In the genomic region with DNA sequence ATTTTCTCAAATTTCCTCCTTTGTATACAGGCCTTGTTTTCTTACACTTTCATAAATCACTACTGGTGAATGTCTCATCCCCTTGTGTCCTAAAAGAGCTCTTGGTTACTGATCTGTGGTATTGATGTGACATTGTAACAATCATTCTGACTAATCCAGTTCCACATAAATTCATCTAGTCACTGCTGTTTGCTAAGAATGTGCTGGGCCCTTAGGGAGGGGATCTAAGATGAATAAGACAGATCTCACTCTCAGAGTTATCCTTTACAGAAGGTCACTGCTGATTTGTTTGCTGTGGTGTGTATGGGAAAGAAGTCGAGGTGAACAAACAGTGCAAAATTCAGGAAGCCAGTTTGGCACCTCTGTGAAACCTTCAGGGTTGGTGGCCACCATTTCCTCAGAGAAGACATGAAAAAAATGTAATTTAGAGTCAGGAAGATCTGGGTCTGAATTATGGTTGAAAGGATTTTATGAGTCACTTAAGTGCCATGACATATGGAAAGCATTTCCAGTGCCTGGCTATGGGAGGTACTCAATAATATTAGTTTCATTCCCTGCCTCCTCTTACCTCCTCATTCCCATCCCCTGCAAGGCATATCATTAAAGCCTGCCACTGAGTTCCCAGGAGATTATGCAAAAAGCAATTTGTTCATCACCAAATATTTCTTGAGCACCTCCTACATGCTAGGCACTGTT, we compare ENCODE assay signal across 16 cellular contexts.
DNase-seq lines count a peak whose midpoint lies in the region; ATAC-seq, FAIRE-seq and TF ChIP-seq lines count a peak whose summit lies in the region.
"Had no signal": no experiment of that assay in that cellular context is flagged by ENCODE, and none has a peak within 500 bp of the region (broad histone marks: within the 10 kb centered on the region; RNA-seq: fewer than 3 reads in every experiment).

No MANE protein-coding gene starts in this region.

- H3K27me3 ChIP-seq in SK-N-SH (ENCODE audit: insufficient read depth) (no peaks in the 10 kb centered on the region), body of pancreas (no peaks in the 10 kb centered on the region)

- no peak overlapping the region for H3K9ac ChIP-seq in SK-N-SH

- H3K9me3 ChIP-seq in SK-N-SH = no peaks in the 10 kb centered on the region
- no peaks in the 10 kb centered on the region for H3K9me3 ChIP-seq in body of pancreas

- H3K9me2 ChIP-seq in SK-N-SH = no peaks in the 10 kb centered on the region

- H3K4me3 Mint-ChIP-seq in stimulated activated effector memory CD8-positive, alpha-beta T cell treated with anti-CD3 and anti-CD28 coated beads, Interleukin-12 subunit alpha, Interleukin-12 subunit beta, amount 100 ng/mL, for 72 hours = no peak overlapping the region
- H3K4me3 Mint-ChIP-seq: CD4-positive, CD25-positive, alpha-beta regulatory T cell; memory B cell had no signal

- H3K36me3 ChIP-seq in SK-N-SH (replicated peaks in 1 of 2; ENCODE audit: control insufficient read depth in 1 of 2, insufficient read depth in 2 of 2, low read length in 1 of 2) (no peaks in the 10 kb centered on the region), body of pancreas (replicated peaks in 1 of 2; ENCODE audit: insufficient read depth in 1 of 2, low read depth in 2 of 2) (no peaks in the 10 kb centered on the region)

- H3K4me3 ChIP-seq in SK-N-SH (ENCODE audit: low read depth in 2 of 2, low read length in 1 of 2) (no peak overlapping the region), body of pancreas (no peak overlapping the region)

- TF ChIP-seq RAD21 in SK-N-SH (IDR thresholded peaks at IDR 0.05; ENCODE audit: low read length) = no peak

- H2AFZ ChIP-seq in SK-N-SH (ENCODE audit: low read depth) = no peak overlapping the region

- H3K27ac Mint-ChIP-seq in stimulated activated effector memory CD8-positive, alpha-beta T cell treated with anti-CD3 and anti-CD28 coated beads, Interleukin-12 subunit alpha, Interleukin-12 subunit beta, amount 100 ng/mL, for 72 hours = no peak overlapping the region
- H3K27ac Mint-ChIP-seq: CD4-positive, CD25-positive, alpha-beta regulatory T cell; memory B cell had no signal

- TF ChIP-seq CTCF in SK-N-SH (IDR thresholded peaks at IDR 0.05) = no peak
- TF ChIP-seq CTCF in body of pancreas (IDR thresholded peaks at IDR 0.05) = no peak

- H3K4me1 Mint-ChIP-seq in stimulated activated effector memory CD8-positive, alpha-beta T cell treated with anti-CD3 and anti-CD28 coated beads, Interleukin-12 subunit alpha, Interleukin-12 subunit beta, amount 100 ng/mL, for 72 hours = no peaks in the 10 kb centered on the region
- H3K4me1 Mint-ChIP-seq: CD4-positive, CD25-positive, alpha-beta regulatory T cell; memory B cell had no signal

- no peak for FAIRE-seq in GM12892 (lab: Jason Lieb, UNC)

- TF ChIP-seq POLR2A in body of pancreas (IDR thresholded peaks at IDR 0.05) (no peak), GM12892 (IDR thresholded peaks at IDR 0.05; ENCODE audit: low read depth, low read length) (no peak)

- intact Hi-C loops in body of pancreas (cut with DNase I) = no loop called here

- H3K36me3 Mint-ChIP-seq in stimulated activated effector memory CD8-positive, alpha-beta T cell treated with anti-CD3 and anti-CD28 coated beads, Interleukin-12 subunit alpha, Interleukin-12 subunit beta, amount 100 ng/mL, for 72 hours = no peaks in the 10 kb centered on the region
- H3K36me3 Mint-ChIP-seq: CD4-positive, CD25-positive, alpha-beta regulatory T cell had no signal

- H4K20me1 ChIP-seq in SK-N-SH (ENCODE audit: insufficient read depth) = no peaks in the 10 kb centered on the region

- H3F3A ChIP-seq in SK-N-SH (replicated peaks; ENCODE audit: insufficient read depth) = no peaks in the 10 kb centered on the region

- no peak overlapping the region for H3K4me2 ChIP-seq in SK-N-SH

- 0 out of 4 replicates have a peak, but pooled peaks cover 0 to 4% of the 10 kb centered on the region in 2 experiments for H3K4me1 ChIP-seq in SK-N-SH (ENCODE audit: control insufficient read depth in 1 of 2, insufficient read depth in 2 of 2, low read depth in 1 of 2, low read length in 1 of 2)
- no peaks in the 10 kb centered on the region for H3K4me1 ChIP-seq in body of pancreas

- ATAC-seq in SK-N-SH treated with all-trans-retinoic acid at 6 μM for 48 hours (peak; percentile 40; the same call in 2 of the 3 replicates), GM21825 (IDR thresholded peaks at IDR 0.05; ENCODE audit: unreplicated experiment) (peak; percentile 53), HG03565 (IDR thresholded peaks at IDR 0.05; ENCODE audit: unreplicated experiment) (peak; percentile 71), body of pancreas (no peak)
- peak; percentile 82 for ATAC-seq in stimulated activated effector memory CD8-positive, alpha-beta T cell treated with anti-CD3 and anti-CD28 coated beads, Interleukin-12 subunit alpha, Interleukin-12 subunit beta, amount 100 ng/mL, for 72 hours

- WGBS in SK-N-SH (ENCODE audit: low lambda C conversion rate) = 0% methylated on average over 1 of the region's 1 CpG
- 54 to 64% methylated on average over 1 of the region's 1 CpG for WGBS in body of pancreas, 2 donors

- peak overlapping the region in 1 of 2 experiments; percentile 40; a peak in 2 of 4 replicates for H3K27ac ChIP-seq in SK-N-SH (ENCODE audit: low read depth in 2 of 2, low read length in 1 of 2)
- no peak overlapping the region for H3K27ac ChIP-seq in body of pancreas

- POLR2A ChIA-PET in SK-N-SH (lab: Yijun Ruan, JAX) = no interaction called here

- TF ChIP-seq EP300 in SK-N-SH (IDR thresholded peaks at IDR 0.05; ENCODE audit: borderline replicate concordance in 1 of 2, low read depth in 1 of 2, low read length in 1 of 2) = no peak

- H3K79me2 ChIP-seq in SK-N-SH (ENCODE audit: insufficient read depth) = no peaks in the 10 kb centered on the region

- CTCF ChIA-PET in SK-N-SH (lab: Yijun Ruan, JAX) = no interaction called here

- no peak for DNase-seq in SK-N-SH
- DNase-seq in stimulated activated effector memory CD8-positive, alpha-beta T cell treated with anti-CD3 and anti-CD28 coated beads, Interleukin-12 subunit alpha, Interleukin-12 subunit beta, amount 100 ng/mL, for 72 hours (ENCODE audit: low spot score in 2 of 2) = no peak
- DNase-seq in body of pancreas = no peak
- DNase-seq in GM12892 (ENCODE audit: insufficient read length) = no peak
- DNase-seq in NAMALWA (ENCODE audit: low spot score) = no peak
- DNase-seq: 8988T; activated CD4-positive, alpha-beta T cell treated with anti-CD3 and anti-CD28 coated beads, Interleukin-2, amount 50 U/mL, for 4 hours; activated naive CD4-positive, alpha-beta T cell; CD4-positive, CD25-positive, alpha-beta regulatory T cell; NCI-H187; SHP77; T-helper 9 cell had no signal

- H3K9me3 Mint-ChIP-seq in stimulated activated effector memory CD8-positive, alpha-beta T cell treated with anti-CD3 and anti-CD28 coated beads, Interleukin-12 subunit alpha, Interleukin-12 subunit beta, amount 100 ng/mL, for 72 hours = no peaks in the 10 kb centered on the region
- H3K9me3 Mint-ChIP-seq: CD4-positive, CD25-positive, alpha-beta regulatory T cell; memory B cell had no signal

TF ChIP-seq in SK-N-SH treated with all-trans-retinoic acid at 6 μM for 48 hours, 23 proteins besides CTCF, POLR2A, EP300 and RAD21 (continues in another document):
- no peak for TF ChIP-seq ZC3H10 (CRISPR knock-in tag; IDR thresholded peaks at IDR 0.05)
- TF ChIP-seq ZFP30 (CRISPR knock-in tag; IDR thresholded peaks at IDR 0.05) = no peak
- TF ChIP-seq ZNF565 (CRISPR knock-in tag; conservative IDR thresholded peaks at IDR 0.05; ENCODE audit: low read depth) = no peak
- TF ChIP-seq CSRNP3 (CRISPR knock-in tag; IDR thresholded peaks at IDR 0.05) = no peak

TF ChIP-seq in SK-N-SH, 30 proteins besides CTCF, POLR2A, EP300 and RAD21:
- TF ChIP-seq ZBTB33 (IDR thresholded peaks at IDR 0.05; ENCODE audit: borderline replicate concordance, low read depth) (no peak), USF2 (IDR thresholded peaks at IDR 0.05; ENCODE audit: borderline replicate concordance, low read depth, low read length) (no peak), JUND (IDR thresholded peaks at IDR 0.05) (no peak), RXRA (IDR thresholded peaks at IDR 0.05; ENCODE audit: borderline replicate concordance, low read depth) (no peak), SMC3 (IDR thresholded peaks at IDR 0.05; ENCODE audit: low read depth, low read length) (no peak), MEF2A (IDR thresholded peaks at IDR 0.05; ENCODE audit: borderline replicate concordance, low read depth) (no peak), EZH2phosphoT487 (IDR thresholded peaks at IDR 0.05; ENCODE audit: borderline replicate concordance, low read depth) (no peak), ELF1 (IDR thresholded peaks at IDR 0.05) (no peak), CHD2 (IDR thresholded peaks at IDR 0.05; ENCODE audit: low read length, partially characterized antibody) (no peak), NRF1 (IDR thresholded peaks at IDR 0.05; ENCODE audit: low read depth, low read length) (no peak), RFX5 (IDR thresholded peaks at IDR 0.05; ENCODE audit: low read length) (no peak), TEAD4 (IDR thresholded peaks at IDR 0.05; ENCODE audit: borderline replicate concordance, insufficient read depth) (no peak), FOSL2 (IDR thresholded peaks at IDR 0.05; ENCODE audit: borderline replicate concordance, low read depth) (no peak), NFIC (IDR thresholded peaks at IDR 0.05; ENCODE audit: borderline replicate concordance) (no peak)
